Comparison of ENCODE assay signal across 23 cellular contexts in genomic region chr7:110607050-110607862, GRCh38.
"Had no signal": no experiment of that assay in that cellular context is flagged by ENCODE, and none has a peak within 500 bp of the region (broad histone marks: within the 10 kb centered on the region; RNA-seq: fewer than 3 reads in every experiment).

No MANE protein-coding gene starts in this region.

- H3K4me1 Mint-ChIP-seq: central memory CD8-positive, alpha-beta T cell; neural crest cell had no signal

- H3K9me3 Mint-ChIP-seq: activated naive CD8-positive, alpha-beta T cell treated with anti-CD3 and anti-CD28 coated beads for 36 hours; neural crest cell; type B pancreatic cell had no signal

- H3K36me3 Mint-ChIP-seq: activated naive CD8-positive, alpha-beta T cell treated with anti-CD3 and anti-CD28 coated beads for 36 hours; naive thymus-derived CD8-positive, alpha-beta T cell; type B pancreatic cell had no signal

- H3K27me3 Mint-ChIP-seq: activated naive CD8-positive, alpha-beta T cell treated with anti-CD3 and anti-CD28 coated beads for 36 hours; central memory CD8-positive, alpha-beta T cell; dendritic cell treated with granulocyte-macrophage colony-stimulating factor and Interleukin-4, amounts not matched to agents 40 ng/mL and 50 ng/mL, for 4 days; naive thymus-derived CD8-positive, alpha-beta T cell; type B pancreatic cell had no signal

- H3K4me3 ChIP-seq: breast epithelium, esophagus muscularis mucosa, heart left ventricle, right atrium auricular region, vagina had no signal

- DNase-seq: activated CD4-positive, alpha-beta T cell treated with anti-CD3 and anti-CD28 coated beads for 48 hours; activated CD4-positive, CD25-positive, alpha-beta regulatory T cell; activated naive CD4-positive, alpha-beta T cell; activated naive CD8-positive, alpha-beta T cell treated with anti-CD3 and anti-CD28 coated beads for 36 hours; activated T-cell treated with anti-CD3 and anti-CD28 coated beads for 4 hours; activated T-cell treated with anti-CD3 and anti-CD28 coated beads, Interleukin-2, amount 50 U/mL, for 72 hours; amygdala; foreskin keratinocyte; heart left ventricle; hypothalamus; midbrain; naive thymus-derived CD8-positive, alpha-beta T cell; stimulated activated CD4-positive, alpha-beta T cell treated with anti-CD3 and anti-CD28 coated beads, Interleukin-15, amount 100 ng/mL, for 24 hours; stimulated activated CD4-positive, alpha-beta T cell treated with anti-CD3 and anti-CD28 coated beads, Interleukin-2, amount 100 ng/mL, for 24 hours; stimulated activated naive CD4-positive, alpha-beta T cell had no signal

- H3K4me1 ChIP-seq: breast epithelium, foreskin keratinocyte, heart left ventricle, right atrium auricular region, vagina had no signal

- H3K9me3 ChIP-seq: breast epithelium, esophagus muscularis mucosa, heart left ventricle, right atrium auricular region, vagina had no signal

- H3K36me3 ChIP-seq: breast epithelium, esophagus muscularis mucosa, heart left ventricle, right atrium auricular region, vagina had no signal

- H3K27ac ChIP-seq: breast epithelium, esophagus muscularis mucosa, foreskin keratinocyte, heart left ventricle, right atrium auricular region, vagina had no signal

- ATAC-seq: activated T-cell treated with anti-CD3 and anti-CD28 coated beads, Interleukin-2, amount 50 U/mL, for 72 hours; foreskin keratinocyte; heart left ventricle had no signal

- H3K27ac Mint-ChIP-seq: activated naive CD8-positive, alpha-beta T cell treated with anti-CD3 and anti-CD28 coated beads for 36 hours; activated T-cell treated with anti-CD3 and anti-CD28 coated beads, Interleukin-2, amount 50 U/mL, for 72 hours; dendritic cell treated with granulocyte-macrophage colony-stimulating factor and Interleukin-4, amounts not matched to agents 40 ng/mL and 50 ng/mL, for 4 days; type B pancreatic cell had no signal

- H3K27me3 ChIP-seq: breast epithelium, esophagus muscularis mucosa, foreskin keratinocyte, heart left ventricle, right atrium auricular region, vagina had no signal

- H3K4me3 Mint-ChIP-seq: activated naive CD8-positive, alpha-beta T cell treated with anti-CD3 and anti-CD28 coated beads for 36 hours; activated T-cell treated with anti-CD3 and anti-CD28 coated beads, Interleukin-2, amount 50 U/mL, for 72 hours; central memory CD8-positive, alpha-beta T cell; dendritic cell treated with granulocyte-macrophage colony-stimulating factor and Interleukin-4, amounts not matched to agents 40 ng/mL and 50 ng/mL, for 4 days; naive thymus-derived CD8-positive, alpha-beta T cell; neural crest cell; type B pancreatic cell had no signal
